In genomic region chr1:39755965-39756659, GRCh38 we compare ENCODE assay signal across 19 cellular contexts. TPM values are rescaled to one million over a fixed set of nuclear protein-coding genes. Genes with fewer than 3 reads are reported as not detected.
A peak's percentile ranks its signal among the peaks of the same experiment; 100 is the strongest.
DNase-seq lines count a peak whose midpoint lies in the region; ATAC-seq and TF ChIP-seq lines count a peak whose summit lies in the region.
"Had no signal": no experiment of that assay in that cellular context is flagged by ENCODE, and none has a peak within 500 bp of the region (broad histone marks: within the 10 kb centered on the region; RNA-seq: fewer than 3 reads in every experiment).

No MANE protein-coding gene starts in this region.

- H3K9me3 Mint-ChIP-seq in stimulated activated naive B cell treated with anti-CD40 and anti-IgM and Interleukin-4, amounts not matched to agents 10 μg/mL and 1 μg/mL and 100 μg/mL, for 72 hours, result no peaks in the 10 kb centered on the region
- H3K9me3 Mint-ChIP-seq in activated CD8-positive, alpha-beta memory T cell treated with anti-CD3 and anti-CD28 coated beads, Interleukin-2, amount 10 ng/mL, durations not matched to agents 7 days and 5 days (ENCODE audit: low read depth), result no peaks in the 10 kb centered on the region
- H3K9me3 Mint-ChIP-seq: CD8-positive, alpha-beta T cell had no signal

- TF ChIP-seq CTCF in dorsolateral prefrontal cortex (IDR thresholded peaks at IDR 0.05 in 54 of 56, conservative IDR thresholded peaks at IDR 0.05 in 2 of 56; ENCODE audit: low read depth in 1 of 56, partially characterized antibody in 56 of 56), result no peak

- H3K36me3 Mint-ChIP-seq in stimulated activated naive B cell treated with anti-CD40 and anti-IgM and Interleukin-4, amounts not matched to agents 10 μg/mL and 1 μg/mL and 100 μg/mL, for 72 hours, result peaks cover 35 to 68% of the 10 kb centered on the region in 2 donors
- H3K36me3 Mint-ChIP-seq in activated CD8-positive, alpha-beta memory T cell treated with anti-CD3 and anti-CD28 coated beads, Interleukin-2, amount 10 ng/mL, durations not matched to agents 7 days and 5 days, result peaks cover 20% of the 10 kb centered on the region

- H3K27me3 ChIP-seq in dorsolateral prefrontal cortex, result no peaks in the 10 kb centered on the region

- no peaks in the 10 kb centered on the region for H3K27me3 Mint-ChIP-seq in stimulated activated naive B cell treated with anti-CD40 and anti-IgM and Interleukin-4, amounts not matched to agents 10 μg/mL and 1 μg/mL and 100 μg/mL, for 72 hours
- H3K27me3 Mint-ChIP-seq in activated CD8-positive, alpha-beta memory T cell treated with anti-CD3 and anti-CD28 coated beads, Interleukin-2, amount 10 ng/mL, durations not matched to agents 7 days and 5 days, result no peaks in the 10 kb centered on the region

- ATAC-seq in stimulated activated naive B cell treated with anti-CD40 and anti-IgM and Interleukin-4, amounts not matched to agents 10 μg/mL and 1 μg/mL and 100 μg/mL, for 72 hours (replicated peaks), result no peak
- no peak for ATAC-seq in HG02588 (IDR thresholded peaks at IDR 0.05; ENCODE audit: unreplicated experiment)
- ATAC-seq in activated CD8-positive, alpha-beta memory T cell treated with anti-CD3 and anti-CD28 coated beads, Interleukin-2, amount 10 ng/mL, durations not matched to agents 7 days and 5 days, result no peak
- ATAC-seq: CD8-positive, alpha-beta T cell; HepG2; PC-3 had no signal

- peak overlapping the region in 51 of 59 donors; percentile 3 to 88 (median 60) for H3K27ac ChIP-seq in dorsolateral prefrontal cortex
- H3K27ac ChIP-seq: 22Rv1 had no signal

- H3K4me1 Mint-ChIP-seq in stimulated activated naive B cell treated with anti-CD40 and anti-IgM and Interleukin-4, amounts not matched to agents 10 μg/mL and 1 μg/mL and 100 μg/mL, for 72 hours, result no peaks in the 10 kb centered on the region
- no peaks in the 10 kb centered on the region for H3K4me1 Mint-ChIP-seq in activated CD8-positive, alpha-beta memory T cell treated with anti-CD3 and anti-CD28 coated beads, Interleukin-2, amount 10 ng/mL, durations not matched to agents 7 days and 5 days

- no peak overlapping the region for H3K4me3 Mint-ChIP-seq in stimulated activated naive B cell treated with anti-CD40 and anti-IgM and Interleukin-4, amounts not matched to agents 10 μg/mL and 1 μg/mL and 100 μg/mL, for 72 hours
- H3K4me3 Mint-ChIP-seq in activated CD8-positive, alpha-beta memory T cell treated with anti-CD3 and anti-CD28 coated beads, Interleukin-2, amount 10 ng/mL, durations not matched to agents 7 days and 5 days, result no peak overlapping the region
- H3K4me3 Mint-ChIP-seq: CD8-positive, alpha-beta T cell had no signal

- CTCF ChIA-PET in activated CD8-positive, alpha-beta memory T cell treated with anti-CD3 and anti-CD28 coated beads, Interleukin-2, amount 10 ng/mL, durations not matched to agents 7 days and 5 days (lab: Charles Lee), result no interaction called here

- peak overlapping the region; percentile 89 for H3K27ac Mint-ChIP-seq in stimulated activated naive B cell treated with anti-CD40 and anti-IgM and Interleukin-4, amounts not matched to agents 10 μg/mL and 1 μg/mL and 100 μg/mL, for 72 hours
- no peak overlapping the region for H3K27ac Mint-ChIP-seq in activated CD8-positive, alpha-beta memory T cell treated with anti-CD3 and anti-CD28 coated beads, Interleukin-2, amount 10 ng/mL, durations not matched to agents 7 days and 5 days
- H3K27ac Mint-ChIP-seq: CD8-positive, alpha-beta T cell had no signal

- no peak overlapping the region for H3K4me3 ChIP-seq in dorsolateral prefrontal cortex

- DNase-seq in DMS 273 (lab: John Stamatoyannopoulos, UW; ENCODE audit: unreplicated experiment), result peak; percentile 92
- no peak for DNase-seq in DMS 273 treated with DMSO at 0.1 percent for 48 hours (lab: John Stamatoyannopoulos, UW)
- DNase-seq in NCI-H510A treated with DMSO at 0.1 percent for 48 hours (lab: John Stamatoyannopoulos, UW), result peak; percentile 100
- no peak for DNase-seq in dorsolateral prefrontal cortex
- no peak for DNase-seq in stimulated activated naive B cell treated with anti-CD40 and anti-IgM and Interleukin-4, amounts not matched to agents 10 μg/mL and 1 μg/mL and 100 μg/mL, for 72 hours
- DNase-seq in activated CD8-positive, alpha-beta memory T cell treated with anti-CD3 and anti-CD28 coated beads, Interleukin-2, amount 10 ng/mL, durations not matched to agents 7 days and 5 days, result no peak
- no peak for DNase-seq in NCI-H1092 (lab: John Stamatoyannopoulos, UW)
- DNase-seq: CD8-positive, alpha-beta T cell; EL; Kasumi-1; NCI-H1417; NCI-H2081; NCI-H345; NCI-H748 treated with DMSO at 0.1 percent for 48 hours; PC-3 had no signal

- intact Hi-C loops in dorsolateral prefrontal cortex (cut with DNase I), result no loop called here

RNA-seq across cellular contexts. Expression of gene OXCT2, which starts 15.0 kb away (rescaled TPM):
- 1 to 10 TPM in 119 of 120 experiments, under 1 TPM in 1; 0.68 to 9.4 (median 4.3) TPM for total RNA-seq in dorsolateral prefrontal cortex
- 1 to 10 TPM in 1 of 2 experiments, under 1 TPM in 1; 0.82 to 1.0 TPM for total RNA-seq in activated CD8-positive, alpha-beta memory T cell treated with anti-CD3 and anti-CD28 coated beads, Interleukin-2, amount 10 ng/mL, durations not matched to agents 7 days and 5 days
- total RNA-seq: H4 had no signal

RNA-seq across cellular contexts. Expression of gene PPIE, which starts 17.4 kb away (rescaled TPM):
- total RNA-seq in dorsolateral prefrontal cortex, result 10 to 100 TPM; 25.6 to 57.3 (median 44.4) TPM
- 10 to 100 TPM; 67.4 to 69.5 TPM for total RNA-seq in activated CD8-positive, alpha-beta memory T cell treated with anti-CD3 and anti-CD28 coated beads, Interleukin-2, amount 10 ng/mL, durations not matched to agents 7 days and 5 days

RNA-seq across cellular contexts. Expression of gene BMP8B, which starts 32.6 kb away (rescaled TPM):
- 1 to 10 TPM in 119 of 120 experiments, under 1 TPM in 1; 0.96 to 8.4 (median 3.1) TPM for total RNA-seq in dorsolateral prefrontal cortex
- under 1 TPM; 0.47 to 0.61 TPM for total RNA-seq in activated CD8-positive, alpha-beta memory T cell treated with anti-CD3 and anti-CD28 coated beads, Interleukin-2, amount 10 ng/mL, durations not matched to agents 7 days and 5 days

Comparison
In these comparisons a context has a peak if more than half of its experiments do, and no peak if none do; other contexts are left out.
1. DNase-seq: peak in DMS 273 (single experiment) and NCI-H510A treated with DMSO at 0.1 percent for 48 hours (single experiment); none in DMS 273 treated with DMSO at 0.1 percent for 48 hours (single experiment), dorsolateral prefrontal cortex (0 of 10), stimulated activated naive B cell treated with anti-CD40 and anti-IgM and Interleukin-4, amounts not matched to agents 10 μg/mL and 1 μg/mL and 100 μg/mL, for 72 hours (single experiment), activated CD8-positive, alpha-beta memory T cell treated with anti-CD3 and anti-CD28 coated beads, Interleukin-2, amount 10 ng/mL, durations not matched to agents 7 days and 5 days (single experiment) and NCI-H1092 (single experiment).